In genomic region chr2:165691615-165692014, GRCh38 we compare ENCODE assay signal across 10 cellular contexts.
DNase-seq lines count a peak whose midpoint lies in the region; ATAC-seq and TF ChIP-seq lines count a peak whose summit lies in the region.
"Had no signal": no experiment of that assay in that cellular context is flagged by ENCODE, and none has a peak within 500 bp of the region (broad histone marks: within the 10 kb centered on the region; RNA-seq: fewer than 3 reads in every experiment).

No MANE protein-coding gene starts in this region.

- in situ Hi-C loops in G401 (cut with HindIII; ENCODE audit: low sequenced_read_pairs): no loop called here

- DNase-seq in G401 (ENCODE audit: low spot score) (peak; percentile 27), T1000 (lab: John Stamatoyannopoulos, UW) (peak; percentile 38), foreskin fibroblast (peak; percentile 40 to 78), occipital lobe (lab: John Stamatoyannopoulos, UW) (peak; percentile 38), NOMO-1 treated with dmso at 0.1 percent for 144 hours (lab: John Stamatoyannopoulos, UW; ENCODE audit: unreplicated experiment) (no peak), DMS79 treated with DMSO at 0.1 percent for 48 hours (lab: John Stamatoyannopoulos, UW) (no peak)

- no peak overlapping the region for H3K4me3 ChIP-seq in foreskin fibroblast (ENCODE audit: low read depth in 1 of 2, low read length in 2 of 2)
- H3K4me3 ChIP-seq: pancreas, tibial nerve had no signal

- TF ChIP-seq CTCF in foreskin fibroblast (IDR thresholded peaks at IDR 0.05; ENCODE audit: low read depth, low read length): no peak

- no peak for ATAC-seq in GM21447 (IDR thresholded peaks at IDR 0.05; ENCODE audit: unreplicated experiment)
- ATAC-seq in GM21390 (IDR thresholded peaks at IDR 0.05; ENCODE audit: unreplicated experiment): no peak
- ATAC-seq: pancreas had no signal

Comparison
In these comparisons a context has a peak if more than half of its experiments do, and no peak if none do; other contexts are left out.
1. DNase-seq: peak in G401 (single experiment), T1000 (single experiment), foreskin fibroblast (2 of 2) and occipital lobe (single experiment); none in NOMO-1 treated with dmso at 0.1 percent for 144 hours (single experiment) and DMS79 treated with DMSO at 0.1 percent for 48 hours (single experiment).